Comparison of ENCODE assay signal across 8 cellular contexts in the genomic region with DNA sequence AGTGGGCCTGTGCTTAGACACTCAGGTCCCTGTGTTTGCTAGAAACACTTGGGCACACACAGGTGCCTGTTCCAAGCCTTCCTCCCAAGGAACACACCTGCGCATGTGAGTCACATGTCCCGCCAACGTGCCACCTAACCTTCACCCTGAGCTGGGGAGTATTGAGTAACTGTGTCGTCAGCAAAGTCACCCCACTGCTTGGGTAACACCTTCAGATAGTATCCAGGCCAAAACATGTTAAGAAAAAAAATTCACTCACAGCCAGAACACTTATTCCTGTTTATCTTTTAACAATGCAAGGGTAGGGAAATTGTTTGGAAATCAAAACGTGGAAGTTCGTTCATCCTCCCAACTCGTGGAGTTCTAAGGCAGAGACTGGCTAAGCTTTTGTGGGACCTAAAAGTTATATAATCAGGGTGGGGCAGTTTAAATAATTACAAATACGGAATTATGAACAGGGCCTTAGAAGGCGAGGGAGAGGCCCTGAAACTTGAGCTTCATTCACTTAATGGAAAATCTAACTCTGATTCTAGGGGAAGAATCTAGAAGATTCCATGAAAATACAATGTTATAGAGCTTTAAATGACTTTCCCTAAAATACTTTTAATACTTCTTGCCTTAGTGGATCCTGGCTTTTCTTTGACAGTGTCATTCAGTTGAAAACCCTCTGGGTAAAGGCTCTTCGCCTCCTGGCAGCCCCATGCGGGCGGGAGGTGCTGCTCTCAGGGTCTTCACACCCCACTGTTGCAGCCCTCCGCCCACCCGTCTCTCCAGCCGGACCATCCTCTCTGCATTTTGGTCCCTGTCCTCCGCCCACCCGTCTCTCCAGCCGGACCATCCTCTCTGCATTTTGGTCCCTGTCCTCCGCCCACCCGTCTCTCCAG. TPM values are rescaled to one million over a fixed set of nuclear protein-coding genes. Genes with fewer than 3 reads are reported as not detected.
DNase-seq lines count a peak whose midpoint lies in the region; ATAC-seq, FAIRE-seq and TF ChIP-seq lines count a peak whose summit lies in the region.

No MANE protein-coding gene starts in this region.

- no peak for TF ChIP-seq EP300 in A549 (IDR thresholded peaks at IDR 0.05)
- TF ChIP-seq EP300 in stomach (IDR thresholded peaks at IDR 0.05), result no peak

- H3K27me3 Mint-ChIP-seq in T-cell (no peaks in the 10 kb centered on the region), chondrocyte (ENCODE audit: low read depth) (no peaks in the 10 kb centered on the region)

- H3K4me1 Mint-ChIP-seq in T-cell (peaks cover 22 to 31% (median 29%) of the 10 kb centered on the region in 3 donors), chondrocyte (ENCODE audit: low read depth) (peaks cover 19% of the 10 kb centered on the region)

- H3K9me3 Mint-ChIP-seq in T-cell (no peaks in the 10 kb centered on the region), chondrocyte (ENCODE audit: low read depth) (no peaks in the 10 kb centered on the region)

- FAIRE-seq in A549 (lab: Jason Lieb, UNC), result no peak

- H3K4me3 ChIP-seq in A549 (no peak overlapping the region), stomach (peak overlapping the region in 1 of 4 donors; percentile 4)

- TF ChIP-seq POLR2A in A549 (IDR thresholded peaks at IDR 0.05; ENCODE audit: low read length), result no peak
- TF ChIP-seq POLR2A in stomach (IDR thresholded peaks at IDR 0.05), result no peak

- peak overlapping the region; percentile 74 to 77 for H3K27ac Mint-ChIP-seq in T-cell
- peak overlapping the region; percentile 42 for H3K27ac Mint-ChIP-seq in chondrocyte (ENCODE audit: unreplicated experiment)

- CTCF ChIA-PET in A549 (lab: Yijun Ruan, JAX) (interaction anchor here (0.6 to 16.2 kb wide), 7 partner anchors 7 to 1202 kb away, joined by 3 to 483 read pairs (median 7); no protein-coding TSS in a partner anchor), T-cell (lab: Charles Lee) (interaction anchor here (0.6 to 4.0 kb wide), 9 partner anchors 17 to 280 kb away, joined by 3 to 22 read pairs (median 3); no protein-coding TSS in a partner anchor)

- H3K4me1 ChIP-seq in A549 (peaks cover 12% of the 10 kb centered on the region; the same call in 2 of the 3 replicates), stomach (peaks cover 26 to 61% (median 42%) of the 10 kb centered on the region in 4 donors)

- no peaks in the 10 kb centered on the region for H3K9me3 ChIP-seq in A549
- H3K9me3 ChIP-seq in stomach, result no peaks in the 10 kb centered on the region

- no peaks in the 10 kb centered on the region for H3K36me3 ChIP-seq in stomach

- H3K27ac ChIP-seq in A549 (peak overlapping the region; percentile 3 to 52; a peak in 2 of 6 replicates), stomach (peak overlapping the region; percentile 89 to 97 (median 95))

- ATAC-seq in A549 (no peak), T-cell (replicated peaks in 1 of 4) (peak in 2 of 4 experiments; percentile 14 to 41)

- TF ChIP-seq RAD21 in A549 (conservative IDR thresholded peaks at IDR 0.05 in 1 of 2, IDR thresholded peaks at IDR 0.05 in 1 of 2), result no peak

- peak overlapping the region; percentile 10; the same call in 1 of the 3 replicates for H3K4me2 ChIP-seq in A549

- H3K36me3 Mint-ChIP-seq in T-cell (no peaks in the 10 kb centered on the region), chondrocyte (ENCODE audit: low read depth) (no peaks in the 10 kb centered on the region)

- no peak for TF ChIP-seq CTCF in A549 (IDR thresholded peaks at IDR 0.05)
- no peak for TF ChIP-seq CTCF in chondrocyte (IDR thresholded peaks at IDR 0.05)
- TF ChIP-seq CTCF in stomach (IDR thresholded peaks at IDR 0.05), result no peak

- no peaks in the 10 kb centered on the region for H3K27me3 ChIP-seq in stomach

- 70% methylated on average over 17 of the region's 20 CpGs for WGBS in A549 (ENCODE audit: missing lambda C conversion rate)
- WGBS in stomach, 5 donors, result 32 to 39% (median 38%) methylated on average over 16 to 18 of the region's 20 CpGs

- peak in 1 of 2 experiments; percentile 22 for DNase-seq in A549 (ENCODE audit: low read depth in 1 of 2, low spot score in 1 of 2)
- DNase-seq in T-cell, result peak in 32 of 34 experiments; percentile 25 to 70 (median 56)
- no peak for DNase-seq in chondrocyte (ENCODE audit: low spot score)
- DNase-seq in mesenteric fat pad (ENCODE audit: low spot score), result peak; percentile 89
- DNase-seq in stomach, result peak; percentile 96
- DNase-seq in cerebellar cortex (ENCODE audit: low spot score), result no peak
- DNase-seq in NCI-H524 (lab: John Stamatoyannopoulos, UW), result no peak
- DNase-seq in OCI-M1 (lab: John Stamatoyannopoulos, UW), result no peak

- intact Hi-C loops in stomach (cut with DNase I; ENCODE audit: low total_unique reads), result no loop called here

- POLR2A ChIA-PET in A549 (lab: Yijun Ruan, JAX) (interaction anchor here (0.6 to 2.3 kb wide), 2 partner anchors 31 to 63 kb away, joined by 4 to 19 read pairs; a partner anchor contains a TSS), T-cell (lab: Charles Lee) (interaction anchor here in 1 of 2 donors (0.7 kb wide), 1 partner anchor 10 kb away, joined by 3 read pairs; no protein-coding TSS in a partner anchor)

- peak overlapping the region; percentile 6 to 40 (median 37) for H3K4me3 Mint-ChIP-seq in T-cell
- no peak overlapping the region for H3K4me3 Mint-ChIP-seq in chondrocyte (ENCODE audit: unreplicated experiment)

TF ChIP-seq in A549, 52 proteins besides CTCF, POLR2A, EP300 and RAD21:
- TF ChIP-seq, protein P1, sequence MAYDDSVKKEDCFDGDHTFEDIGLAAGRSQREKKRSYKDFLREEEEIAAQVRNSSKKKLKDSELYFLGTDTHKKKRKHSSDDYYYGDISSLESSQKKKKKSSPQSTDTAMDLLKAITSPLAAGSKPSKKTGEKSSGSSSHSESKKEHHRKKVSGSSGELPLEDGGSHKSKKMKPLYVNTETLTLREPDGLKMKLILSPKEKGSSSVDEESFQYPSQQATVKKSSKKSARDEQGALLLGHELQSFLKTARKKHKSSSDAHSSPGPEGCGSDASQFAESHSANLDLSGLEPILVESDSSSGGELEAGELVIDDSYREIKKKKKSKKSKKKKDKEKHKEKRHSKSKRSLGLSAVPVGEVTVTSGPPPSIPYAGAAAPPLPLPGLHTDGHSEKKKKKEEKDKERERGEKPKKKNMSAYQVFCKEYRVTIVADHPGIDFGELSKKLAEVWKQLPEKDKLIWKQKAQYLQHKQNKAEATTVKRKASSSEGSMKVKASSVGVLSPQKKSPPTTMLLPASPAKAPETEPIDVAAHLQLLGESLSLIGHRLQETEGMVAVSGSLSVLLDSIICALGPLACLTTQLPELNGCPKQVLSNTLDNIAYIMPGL (CRISPR knock-in tag; IDR thresholded peaks at IDR 0.05; ENCODE audit: borderline replicate concordance), result no peak
- no peak for TF ChIP-seq MAFK (IDR thresholded peaks at IDR 0.05; ENCODE audit: partially characterized antibody)
- TF ChIP-seq, protein P2, sequence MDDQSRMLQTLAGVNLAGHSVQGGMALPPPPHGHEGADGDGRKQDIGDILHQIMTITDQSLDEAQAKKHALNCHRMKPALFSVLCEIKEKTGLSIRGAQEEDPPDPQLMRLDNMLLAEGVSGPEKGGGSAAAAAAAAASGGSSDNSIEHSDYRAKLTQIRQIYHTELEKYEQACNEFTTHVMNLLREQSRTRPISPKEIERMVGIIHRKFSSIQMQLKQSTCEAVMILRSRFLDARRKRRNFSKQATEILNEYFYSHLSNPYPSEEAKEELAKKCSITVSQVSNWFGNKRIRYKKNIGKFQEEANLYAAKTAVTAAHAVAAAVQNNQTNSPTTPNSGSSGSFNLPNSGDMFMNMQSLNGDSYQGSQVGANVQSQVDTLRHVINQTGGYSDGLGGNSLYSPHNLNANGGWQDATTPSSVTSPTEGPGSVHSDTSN (IDR thresholded peaks at IDR 0.05), result no peak

RNA-seq across cellular contexts. Expression of a gene that starts 30.3 kb away (rescaled TPM):
- polyA plus RNA-seq in A549 (2011; rRNA removed) (65.4 and 80.0 TPM in 2 replicates), A549 (2017; fragmentation: RNase III; extraction: RNeasy Plus Mini Kit Qiagen cat#74134 plus additional on column Dnase treatment) (52.3 to 60.4 TPM (median 59.8 TPM) in 3 replicates), stomach (10 to 100 TPM; 22.4 to 41.4 (median 24.4) TPM)
- 23.7 and 31.8 TPM in 2 replicates for polyA plus RNA-seq in A549 (2012; cell fraction: cytosol; rRNA removed)
- 12.0 and 21.8 TPM in 2 replicates for polyA plus RNA-seq in A549 (2012; cell fraction: nucleus; rRNA removed)
- 42.8 and 50.1 TPM in 2 replicates for polyA minus RNA-seq in A549 (2011; rRNA and poly(A)+ RNA removed)
- total RNA-seq in T-cell (10 to 100 TPM; 21.7 to 35.0 (median 33.4) TPM), chondrocyte (35.6 to 41.4 TPM (median 37.2 TPM) in 3 replicates), mesenteric fat pad (119 TPM), stomach (100 to 1,000 TPM in 1 of 5 donors, 10 to 100 TPM in 3, 1 to 10 TPM in 1; 2.9 to 185 (median 29.5) TPM)

RNA-seq across cellular contexts. Expression of a gene that starts 31.5 kb away (rescaled TPM):
- polyA plus RNA-seq in A549 (2011; rRNA removed) (1.3 TPM in 2 replicates), A549 (2017; fragmentation: RNase III; extraction: RNeasy Plus Mini Kit Qiagen cat#74134 plus additional on column Dnase treatment) (1.0 to 1.6 TPM (median 1.5 TPM) in 3 replicates), stomach (10 to 100 TPM in 1 of 3 donors, 1 to 10 TPM in 2; 4.3 to 13.6 (median 4.4) TPM)
- 1.0 and 2.1 TPM in 2 replicates for polyA plus RNA-seq in A549 (2012; cell fraction: cytosol; rRNA removed)
- 4.0 and 4.2 TPM in 2 replicates for polyA plus RNA-seq in A549 (2012; cell fraction: nucleus; rRNA removed)
- 1.4 and 2.9 TPM in 2 replicates for polyA minus RNA-seq in A549 (2011; rRNA and poly(A)+ RNA removed)
- total RNA-seq in T-cell (under 1 TPM in 1 of 5 donors, not detected in 4; 0.20 TPM), chondrocyte (68.0 to 160 TPM (median 74.4 TPM) in 3 replicates), mesenteric fat pad (2.3 TPM), stomach (10 to 100 TPM in 2 of 5 donors, 1 to 10 TPM in 2, under 1 TPM in 1; 0.45 to 22.3 (median 7.8) TPM)

Comparison
In these comparisons a context has a peak if more than half of its experiments do, and no peak if none do; other contexts are left out.
1. DNase-seq: peak in T-cell (32 of 34), mesenteric fat pad (single experiment) and stomach (single experiment); none in chondrocyte (single experiment), cerebellar cortex (single experiment), NCI-H524 (0 of 2) and OCI-M1 (single experiment).